Comparison of ENCODE assay signal across 10 cellular contexts in genomic region chr11:128579790-128580504, GRCh38. TPM values are rescaled to one million over a fixed set of nuclear protein-coding genes. Genes with fewer than 3 reads are reported as not detected.
DNase-seq lines count a peak whose midpoint lies in the region; ATAC-seq, FAIRE-seq and TF ChIP-seq lines count a peak whose summit lies in the region.
"Had no signal": no experiment of that assay in that cellular context is flagged by ENCODE, and none has a peak within 500 bp of the region (broad histone marks: within the 10 kb centered on the region; RNA-seq: fewer than 3 reads in every experiment).

No MANE protein-coding gene starts in this region.

- ATAC-seq in HG02571 (IDR thresholded peaks at IDR 0.05; ENCODE audit: unreplicated experiment) (peak; percentile 86), GM21381 (IDR thresholded peaks at IDR 0.05; ENCODE audit: unreplicated experiment) (no peak)
- peak; percentile 93 to 94 for ATAC-seq in natural killer cell treated with Interleukin-12 subunit alpha and Interleukin-12 subunit beta and Interleukin-15 and Interleukin-18, amount 100 ng/mL, for 72 hours

- peaks cover 0 to 31% (median 14%) of the 10 kb centered on the region in 4 donors for H3K4me1 ChIP-seq in stomach

- H3K27ac ChIP-seq in stomach = peak overlapping the region in 1 of 5 donors; percentile 21
- H3K27ac ChIP-seq: 22Rv1, coronary artery had no signal

- 71 to 89% (median 78%) methylated on average over 4 of the region's 4 CpGs for WGBS in stomach, 5 donors

- intact Hi-C loops in stomach (cut with DNase I; ENCODE audit: low total_unique reads) = no loop called here

- H3K9me3 Mint-ChIP-seq in natural killer cell treated with Interleukin-12 subunit alpha and Interleukin-12 subunit beta and Interleukin-15 and Interleukin-18, amount 100 ng/mL, for 72 hours = no peaks in the 10 kb centered on the region

- FAIRE-seq in RCC 7860 (lab: Jason Lieb, UNC) = no peak

- no peak overlapping the region for H3K4me3 ChIP-seq in stomach
- H3K4me3 ChIP-seq: coronary artery had no signal

- H3K4me1 Mint-ChIP-seq in natural killer cell treated with Interleukin-12 subunit alpha and Interleukin-12 subunit beta and Interleukin-15 and Interleukin-18, amount 100 ng/mL, for 72 hours (ENCODE audit: low read depth in 2 of 2) = peaks cover 44 to 50% of the 10 kb centered on the region in 2 donors

- H3K27ac Mint-ChIP-seq in natural killer cell treated with Interleukin-12 subunit alpha and Interleukin-12 subunit beta and Interleukin-15 and Interleukin-18, amount 100 ng/mL, for 72 hours = peak overlapping the region; percentile 91 to 95

- H3K36me3 Mint-ChIP-seq in natural killer cell treated with Interleukin-12 subunit alpha and Interleukin-12 subunit beta and Interleukin-15 and Interleukin-18, amount 100 ng/mL, for 72 hours = no peaks in the 10 kb centered on the region

- no peak for TF ChIP-seq POLR2A in stomach (IDR thresholded peaks at IDR 0.05)

- peak overlapping the region; percentile 69 for H3K4me3 Mint-ChIP-seq in natural killer cell treated with Interleukin-12 subunit alpha and Interleukin-12 subunit beta and Interleukin-15 and Interleukin-18, amount 100 ng/mL, for 72 hours

- peak; percentile 30 for DNase-seq in NCI-H510A treated with DMSO at 0.1 percent for 48 hours (lab: John Stamatoyannopoulos, UW)
- DNase-seq in NCI-H510A (lab: John Stamatoyannopoulos, UW) = no peak
- DNase-seq in RCC 7860 (ENCODE audit: low spot score) = peak; percentile 69
- DNase-seq in natural killer cell treated with Interleukin-12 subunit alpha and Interleukin-12 subunit beta and Interleukin-15 and Interleukin-18, amount 100 ng/mL, for 72 hours (ENCODE audit: low spot score) = no peak
- no peak for DNase-seq in NCI-H524 treated with DMSO at 0.1 percent for 48 hours (lab: John Stamatoyannopoulos, UW)
- DNase-seq in stomach = no peak

- H3K36me3 ChIP-seq in stomach = no peaks in the 10 kb centered on the region

- H3K27me3 ChIP-seq in stomach = peaks cover 0 to 26% (median 0%) of the 10 kb centered on the region in 3 donors

- no peak for TF ChIP-seq CTCF in stomach (IDR thresholded peaks at IDR 0.05)

- no peaks in the 10 kb centered on the region for H3K9me3 ChIP-seq in stomach

- H3K27me3 Mint-ChIP-seq in natural killer cell treated with Interleukin-12 subunit alpha and Interleukin-12 subunit beta and Interleukin-15 and Interleukin-18, amount 100 ng/mL, for 72 hours = peaks cover 4 to 7% of the 10 kb centered on the region in 2 donors

- TF ChIP-seq EP300 in stomach (IDR thresholded peaks at IDR 0.05) = no peak

RNA-seq across cellular contexts. Expression of gene ETS1, which starts 7.4 kb away (rescaled TPM):
- total RNA-seq in natural killer cell treated with Interleukin-12 subunit alpha and Interleukin-12 subunit beta and Interleukin-15 and Interleukin-18, amount 100 ng/mL, for 72 hours = 100 to 1,000 TPM; 521 to 738 TPM
- 10 to 100 TPM in 4 of 5 donors, 1 to 10 TPM in 1; 8.8 to 72.5 (median 24.6) TPM for total RNA-seq in stomach
- 10 to 100 TPM in 2 of 3 donors, 1 to 10 TPM in 1; 7.0 to 35.4 (median 20.4) TPM for polyA plus RNA-seq in stomach

Comparison
In these comparisons a context has a peak if more than half of its experiments do, and no peak if none do; other contexts are left out.
1. DNase-seq: peak in NCI-H510A treated with DMSO at 0.1 percent for 48 hours (single experiment) and RCC 7860 (single experiment); none in NCI-H510A (single experiment), natural killer cell treated with Interleukin-12 subunit alpha and Interleukin-12 subunit beta and Interleukin-15 and Interleukin-18, amount 100 ng/mL, for 72 hours (single experiment), NCI-H524 treated with DMSO at 0.1 percent for 48 hours (single experiment) and stomach (single experiment).
2. RNA of gene ETS1, which starts 7.4 kb away (total RNA-seq): 521 to 738 TPM in natural killer cell treated with Interleukin-12 subunit alpha and Interleukin-12 subunit beta and Interleukin-15 and Interleukin-18, amount 100 ng/mL, for 72 hours; 8.8 to 72.5 TPM in stomach; every median in the first group is over 4 times any median in the second.